Comparison of ENCODE assay signal across 13 cellular contexts in the genomic region with DNA sequence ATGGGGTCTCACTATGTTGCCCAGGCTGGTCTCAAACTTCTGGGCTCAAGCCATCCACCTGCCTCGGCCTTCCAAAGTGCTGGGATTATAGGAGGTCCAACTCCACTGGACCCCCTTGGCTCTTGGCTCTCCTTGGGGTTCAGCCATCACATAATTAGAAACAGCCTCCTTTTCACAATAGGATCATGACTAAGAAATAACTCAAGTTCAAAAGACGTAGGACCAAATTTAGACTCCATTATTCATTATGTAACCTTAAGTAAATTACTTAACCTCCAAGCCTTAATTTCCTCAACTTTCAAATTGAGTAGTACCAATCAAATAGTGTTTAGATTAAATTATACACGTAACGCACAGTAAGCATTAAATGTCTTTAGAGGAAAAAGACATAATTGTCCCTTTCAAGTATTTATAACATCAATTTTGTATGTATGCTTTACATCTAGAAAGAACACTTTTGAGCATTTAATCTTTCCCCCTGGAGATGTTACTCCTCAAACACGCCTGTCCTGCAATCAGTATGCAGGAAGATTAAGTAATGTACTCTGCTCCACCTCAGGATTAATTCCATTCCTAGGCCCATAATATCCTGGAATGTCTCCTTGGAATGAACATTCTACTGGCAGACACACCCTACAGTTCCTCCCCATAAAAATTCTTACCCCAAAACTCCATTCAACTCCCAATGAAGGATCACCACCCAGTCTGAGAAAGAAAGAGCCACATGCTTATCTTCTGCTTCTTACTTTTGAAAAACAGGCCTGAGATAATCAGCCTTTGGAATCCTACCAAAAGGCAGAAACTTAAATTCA. TPM values are rescaled to one million over a fixed set of nuclear protein-coding genes. Genes with fewer than 3 reads are reported as not detected.
DNase-seq lines count a peak whose midpoint lies in the region; ATAC-seq and TF ChIP-seq lines count a peak whose summit lies in the region.
"Had no signal": no experiment of that assay in that cellular context is flagged by ENCODE, and none has a peak within 500 bp of the region (broad histone marks: within the 10 kb centered on the region; RNA-seq: fewer than 3 reads in every experiment).

No MANE protein-coding gene starts in this region.

- no peak for ATAC-seq in HG02642 (IDR thresholded peaks at IDR 0.05; ENCODE audit: poor library complexity, unreplicated experiment)
- ATAC-seq: stimulated activated naive CD8-positive, alpha-beta T cell treated with anti-CD3 and anti-CD28 coated beads, Interleukin-15, amount 100 ng/mL, for 72 hours had no signal

- H3K36me3 ChIP-seq in HAP-1 (replicated peaks) (no peaks in the 10 kb centered on the region), SK-N-MC (ENCODE audit: insufficient read depth, low read length) (no peaks in the 10 kb centered on the region), suprapubic skin (no peaks in the 10 kb centered on the region), testis (ENCODE audit: low read depth, missing control alignments) (no peaks in the 10 kb centered on the region)

- DNase-seq in HAP-1 (ENCODE audit: low spot score in 2 of 2), result peak; percentile 50 to 97
- DNase-seq in SK-N-MC (ENCODE audit: low read depth, low spot score), result no peak
- DNase-seq in glutamatergic neuron, result no peak
- no peak for DNase-seq in suprapubic skin (ENCODE audit: low spot score in 2 of 2)
- no peak for DNase-seq in testis
- DNase-seq in dorsolateral prefrontal cortex, result no peak
- DNase-seq: activated B cell treated with CpG ODN at 0.5 μM for 24 hours; activated CD8-positive, alpha-beta memory T cell treated with anti-CD3 and anti-CD28 coated beads, Interleukin-2, amount 50 U/mL, for 48 hours; cortex of kidney; foreskin melanocyte; stimulated activated naive CD8-positive, alpha-beta T cell treated with anti-CD3 and anti-CD28 coated beads, Interleukin-15, amount 100 ng/mL, for 72 hours; SW 1271 had no signal

- TF ChIP-seq POLR2A in suprapubic skin (IDR thresholded peaks at IDR 0.05) (no peak), testis (IDR thresholded peaks at IDR 0.05) (no peak)

- no peak overlapping the region for H3K4me3 Mint-ChIP-seq in glutamatergic neuron (ENCODE audit: unreplicated experiment)
- H3K4me3 Mint-ChIP-seq: activated B cell treated with CpG ODN at 0.5 μM for 24 hours; stimulated activated naive CD8-positive, alpha-beta T cell treated with anti-CD3 and anti-CD28 coated beads, Interleukin-15, amount 100 ng/mL, for 72 hours had no signal

- in situ Hi-C loops in HAP-1 (cut with MboI; ENCODE audit: low sequenced_read_pairs), result no loop called here

- no peak overlapping the region for H3K4me3 ChIP-seq in HAP-1
- peak overlapping the region; percentile 41; the same call in 1 of the 2 replicates for H3K4me3 ChIP-seq in SK-N-MC
- no peak overlapping the region for H3K4me3 ChIP-seq in suprapubic skin
- H3K4me3 ChIP-seq in testis, result no peak overlapping the region
- H3K4me3 ChIP-seq in dorsolateral prefrontal cortex, result no peak overlapping the region

- no peaks in the 10 kb centered on the region for H3K36me3 Mint-ChIP-seq in glutamatergic neuron (ENCODE audit: unreplicated experiment)

- H3K9me3 ChIP-seq in HAP-1, result no peaks in the 10 kb centered on the region
- no peaks in the 10 kb centered on the region for H3K9me3 ChIP-seq in SK-N-MC (ENCODE audit: low read depth, low read length)
- no peaks in the 10 kb centered on the region for H3K9me3 ChIP-seq in suprapubic skin
- no peaks in the 10 kb centered on the region for H3K9me3 ChIP-seq in testis

- peak overlapping the region; percentile 92 for H3K27ac ChIP-seq in SK-N-MC
- H3K27ac ChIP-seq in suprapubic skin, result peak overlapping the region; percentile 38
- H3K27ac ChIP-seq in testis, result peak overlapping the region in 1 of 2 donors; percentile 41
- H3K27ac ChIP-seq in dorsolateral prefrontal cortex, result peak overlapping the region in 19 of 59 donors; percentile 3 to 71 (median 19)

- peaks cover 53% of the 10 kb centered on the region for H3K4me1 ChIP-seq in HAP-1
- peaks cover 29% of the 10 kb centered on the region for H3K4me1 ChIP-seq in suprapubic skin
- peaks cover 6% of the 10 kb centered on the region for H3K4me1 ChIP-seq in testis

- H3K27me3 Mint-ChIP-seq in glutamatergic neuron (ENCODE audit: unreplicated experiment), result no peaks in the 10 kb centered on the region
- H3K27me3 Mint-ChIP-seq: activated B cell treated with CpG ODN at 0.5 μM for 24 hours; stimulated activated naive CD8-positive, alpha-beta T cell treated with anti-CD3 and anti-CD28 coated beads, Interleukin-15, amount 100 ng/mL, for 72 hours had no signal

- no peaks in the 10 kb centered on the region for H3K9me3 Mint-ChIP-seq in glutamatergic neuron (ENCODE audit: unreplicated experiment)
- H3K9me3 Mint-ChIP-seq: activated B cell treated with CpG ODN at 0.5 μM for 24 hours; stimulated activated naive CD8-positive, alpha-beta T cell treated with anti-CD3 and anti-CD28 coated beads, Interleukin-15, amount 100 ng/mL, for 72 hours had no signal

- H3K4me1 Mint-ChIP-seq in glutamatergic neuron (ENCODE audit: low read depth, unreplicated experiment), result peaks cover under 1% of the 10 kb centered on the region
- H3K4me1 Mint-ChIP-seq: stimulated activated naive CD8-positive, alpha-beta T cell treated with anti-CD3 and anti-CD28 coated beads, Interleukin-15, amount 100 ng/mL, for 72 hours had no signal

- intact Hi-C loops in testis (cut with DNase I; ENCODE audit: low total_unique reads) (no loop called here), dorsolateral prefrontal cortex (cut with DNase I) (loop anchor here in 1 of 2 donors (10.0 kb wide), 1 partner anchor 1408 kb away; no protein-coding TSS in a partner anchor)

- TF ChIP-seq CTCF in glutamatergic neuron (IDR thresholded peaks at IDR 0.05; ENCODE audit: partially characterized antibody, unreplicated experiment) (no peak), suprapubic skin (IDR thresholded peaks at IDR 0.05) (no peak), testis (IDR thresholded peaks at IDR 0.05) (no peak), dorsolateral prefrontal cortex (IDR thresholded peaks at IDR 0.05 in 54 of 56, conservative IDR thresholded peaks at IDR 0.05 in 2 of 56; ENCODE audit: low read depth in 1 of 56, partially characterized antibody in 56 of 56) (no peak)

- H3K27me3 ChIP-seq in HAP-1 (ENCODE audit: low read depth), result no peaks in the 10 kb centered on the region
- H3K27me3 ChIP-seq in suprapubic skin, result no peaks in the 10 kb centered on the region
- no peaks in the 10 kb centered on the region for H3K27me3 ChIP-seq in testis
- no peaks in the 10 kb centered on the region for H3K27me3 ChIP-seq in dorsolateral prefrontal cortex

- H3K27ac Mint-ChIP-seq in glutamatergic neuron (ENCODE audit: unreplicated experiment), result peak overlapping the region; percentile 19
- H3K27ac Mint-ChIP-seq: activated B cell treated with CpG ODN at 0.5 μM for 24 hours; stimulated activated naive CD8-positive, alpha-beta T cell treated with anti-CD3 and anti-CD28 coated beads, Interleukin-15, amount 100 ng/mL, for 72 hours had no signal

- peak overlapping the region; percentile 41 for H3K9ac ChIP-seq in SK-N-MC (ENCODE audit: insufficient read length)

- no peak for TF ChIP-seq EP300 in suprapubic skin (IDR thresholded peaks at IDR 0.05)

- 76% methylated on average over 5 of the region's 5 CpGs for WGBS in suprapubic skin
- 78 to 89% methylated on average over 5 of the region's 5 CpGs for WGBS in testis, 2 donors

RNA-seq across cellular contexts. Expression of a gene that starts 49.1 kb away (rescaled TPM):
- total RNA-seq in glutamatergic neuron (ENCODE audit: unreplicated experiment), result 0.91 TPM
- total RNA-seq in suprapubic skin, result 100 to 1,000 TPM in 1 of 4 donors, 10 to 100 TPM in 3; 36.2 to 170 (median 61.0) TPM
- total RNA-seq in testis, result 10 to 100 TPM; 14.5 to 17.3 TPM
- polyA plus RNA-seq in testis (ENCODE audit: insufficient read depth, low read depth, low replicate concordance), result 5.4 TPM
- 10 to 100 TPM; 11.3 to 54.1 (median 24.6) TPM for total RNA-seq in dorsolateral prefrontal cortex

Comparison
In these comparisons a context has a peak if more than half of its experiments do, and no peak if none do; other contexts are left out.
1. DNase-seq: peak in HAP-1 (2 of 2); none in SK-N-MC (single experiment), glutamatergic neuron (single experiment), suprapubic skin (0 of 2), testis (single experiment) and dorsolateral prefrontal cortex (0 of 10).